1 cellular context compared by ENCODE assay signal in genomic region chr2:43269706-43270105, GRCh38.
TF ChIP-seq lines count a peak whose summit lies in the region.

No MANE protein-coding gene starts in this region.

TF ChIP-seq in GM23338, 12 proteins besides CTCF, POLR2A, EP300 and RAD21 (continued from another document):
- TF ChIP-seq NANOG (IDR thresholded peaks at IDR 0.05; ENCODE audit: borderline replicate concordance) (no peak), REST (IDR thresholded peaks at IDR 0.05; ENCODE audit: unreplicated experiment) (no peak)
